Comparison of ENCODE assay signal across 10 cellular contexts in genomic region chr3:170689218-170689874, GRCh38.
DNase-seq lines count a peak whose midpoint lies in the region; ATAC-seq and TF ChIP-seq lines count a peak whose summit lies in the region.
"Had no signal": no experiment of that assay in that cellular context is flagged by ENCODE, and none has a peak within 500 bp of the region (broad histone marks: within the 10 kb centered on the region; RNA-seq: fewer than 3 reads in every experiment).

No MANE protein-coding gene starts in this region.

- BruUV-seq in MCF 10A (replicated peaks; lab: Mats Ljungman, UMichigan), result no TSS peak

- H3K36me3 Mint-ChIP-seq in MCF 10A (ENCODE audit: insufficient read depth, unreplicated experiment), result no peaks in the 10 kb centered on the region

- H3K9me3 ChIP-seq in lower lobe of right lung, result no peaks in the 10 kb centered on the region

- H3K36me3 ChIP-seq in lower lobe of right lung, result no peaks in the 10 kb centered on the region

- TF ChIP-seq CTCF in AG10803 (conservative IDR thresholded peaks at IDR 0.05; ENCODE audit: low read length) (no peak), MCF 10A (IDR thresholded peaks at IDR 0.05; ENCODE audit: unreplicated experiment) (no peak), lower lobe of right lung (IDR thresholded peaks at IDR 0.05) (no peak)

- peaks cover 33% of the 10 kb centered on the region for H3K4me1 Mint-ChIP-seq in MCF 10A (ENCODE audit: insufficient read depth, unreplicated experiment)

- no peaks in the 10 kb centered on the region for H3K9me3 Mint-ChIP-seq in MCF 10A (ENCODE audit: unreplicated experiment)

- intact Hi-C loops in MCF 10A (cut with micrococcal nuclease), result no loop called here
- intact Hi-C loops in lower lobe of right lung (cut with DNase I), result no loop called here

- peak overlapping the region; percentile 89 for H3K27ac Mint-ChIP-seq in MCF 10A (ENCODE audit: low read depth, unreplicated experiment)

- DNase-seq in AG10803 (ENCODE audit: low read depth) (peak; percentile 97), NCI-H1105 (lab: John Stamatoyannopoulos, UW) (peak; percentile 87), MCF 10A (ENCODE audit: unreplicated experiment) (peak; percentile 87), lower lobe of right lung (peak; percentile 64), NCI-H1694 treated with DMSO at 0.1 percent for 48 hours (lab: John Stamatoyannopoulos, UW) (no peak), NCI-H446 treated with DMSO at 0.1 percent for 48 hours (lab: John Stamatoyannopoulos, UW) (no peak)
- DNase-seq: stimulated activated CD4-positive, alpha-beta T cell treated with anti-CD3 and anti-CD28 coated beads, Interleukin-4, amount 100 ng/mL, for 4 hours had no signal

- H3K4me3 ChIP-seq in AG10803 (ENCODE audit: low read length) (no peak overlapping the region), lower lobe of right lung (no peak overlapping the region)

- H3K4me3 Mint-ChIP-seq in MCF 10A (ENCODE audit: unreplicated experiment), result no peak overlapping the region

- ATAC-seq in lower lobe of right lung, result peak; percentile 96 to 99
- no peak for ATAC-seq in HG03354 (IDR thresholded peaks at IDR 0.05; ENCODE audit: poor library complexity, severe bottlenecking, unreplicated experiment)
- no peak for ATAC-seq in GM21423 (IDR thresholded peaks at IDR 0.05; ENCODE audit: unreplicated experiment)

- CTCF ChIA-PET in MCF 10A (lab: Yijun Ruan, JAX), result interaction anchor here (0.5 to 1.2 kb wide), 4 partner anchors 9 to 497 kb away, joined by 3 to 4 read pairs (median 4); no protein-coding TSS in a partner anchor

- H3K27me3 Mint-ChIP-seq in MCF 10A (ENCODE audit: insufficient read depth, unreplicated experiment), result no peaks in the 10 kb centered on the region

- no peaks in the 10 kb centered on the region for H3K4me1 ChIP-seq in lower lobe of right lung

- POLR2A ChIA-PET in MCF 10A (lab: Yijun Ruan, JAX), result interaction anchor here (0.6 to 2.2 kb wide), 13 partner anchors 13 to 276 kb away, joined by 3 to 21 read pairs (median 3); no protein-coding TSS in a partner anchor

- no peaks in the 10 kb centered on the region for H3K27me3 ChIP-seq in lower lobe of right lung (ENCODE audit: low read depth)

- peak overlapping the region; percentile 46 for H3K27ac ChIP-seq in lower lobe of right lung
- H3K27ac ChIP-seq: VCaP had no signal

Comparison
In these comparisons a context has a peak if more than half of its experiments do, and no peak if none do; other contexts are left out.
1. DNase-seq: peak in AG10803 (single experiment), NCI-H1105 (single experiment), MCF 10A (single experiment) and lower lobe of right lung (single experiment); none in NCI-H1694 treated with DMSO at 0.1 percent for 48 hours (single experiment) and NCI-H446 treated with DMSO at 0.1 percent for 48 hours (single experiment).
2. ATAC-seq: peak in lower lobe of right lung (2 of 2); none in HG03354 (single experiment) and GM21423 (single experiment).